8 cellular contexts compared by ENCODE assay signal in genomic region chr3:53890726-53891499, GRCh38.
DNase-seq lines count a peak whose midpoint lies in the region; ATAC-seq and TF ChIP-seq lines count a peak whose summit lies in the region.

No MANE protein-coding gene starts in this region.

- no peak for TF ChIP-seq CTCF in OCI-LY3 (IDR thresholded peaks at IDR 0.05; ENCODE audit: low read depth, low read length)

- H4K20me1 ChIP-seq in OCI-LY3 (ENCODE audit: insufficient read depth, low read length), result peaks cover 6% of the 10 kb centered on the region; the same call in 1 of the 2 replicates

- peaks cover 18% of the 10 kb centered on the region for H3K4me1 ChIP-seq in OCI-LY3 (ENCODE audit: low read length)

- DNase-seq in NCI-H345 (lab: John Stamatoyannopoulos, UW) (peak; percentile 15), NCI-H345 treated with DMSO at 0.1 percent for 48 hours (lab: John Stamatoyannopoulos, UW; ENCODE audit: unreplicated experiment) (no peak), head of caudate nucleus (peak in 30 of 42 donors; percentile 18 to 71 (median 40)), putamen (ENCODE audit: low spot score) (peak; percentile 43)
- DNase-seq in activated naive CD4-positive, alpha-beta T cell treated with anti-CD3 and anti-CD28 coated beads, Interleukin-2, amount 50 U/mL, for 16 hours, result peak; percentile 57

- peak overlapping the region; percentile 63 for H3K27ac ChIP-seq in OCI-LY3 (ENCODE audit: low read length)

- no peaks in the 10 kb centered on the region for H3K27me3 ChIP-seq in OCI-LY3 (ENCODE audit: low read depth, low read length)

- peak overlapping the region; percentile 93 for H3K4me2 ChIP-seq in OCI-LY3 (ENCODE audit: low read length)

- H3K9me3 ChIP-seq in OCI-LY3 (ENCODE audit: insufficient read depth, low read length), result no peaks in the 10 kb centered on the region

- H2AFZ ChIP-seq in OCI-LY3 (ENCODE audit: low read depth, low read length), result peak overlapping the region; percentile 32

- peaks cover 48% of the 10 kb centered on the region for H3K79me2 ChIP-seq in OCI-LY3 (ENCODE audit: low read length)

- peaks cover 27% of the 10 kb centered on the region for H3K36me3 ChIP-seq in OCI-LY3 (replicated peaks; ENCODE audit: low read depth, low read length)

- H3K4me3 ChIP-seq in OCI-LY3 (ENCODE audit: low read length), result peak overlapping the region; percentile 92

- ATAC-seq in HG03469 (IDR thresholded peaks at IDR 0.05; ENCODE audit: unreplicated experiment), result no peak
- ATAC-seq in HG02870 (IDR thresholded peaks at IDR 0.05; ENCODE audit: unreplicated experiment), result no peak

- intact Hi-C loops in head of caudate nucleus (cut with DNase I), result no loop called here

- H3K9ac ChIP-seq in OCI-LY3 (ENCODE audit: low read length), result peak overlapping the region; percentile 91
